1 cellular context compared by ENCODE assay signal in the genomic region with DNA sequence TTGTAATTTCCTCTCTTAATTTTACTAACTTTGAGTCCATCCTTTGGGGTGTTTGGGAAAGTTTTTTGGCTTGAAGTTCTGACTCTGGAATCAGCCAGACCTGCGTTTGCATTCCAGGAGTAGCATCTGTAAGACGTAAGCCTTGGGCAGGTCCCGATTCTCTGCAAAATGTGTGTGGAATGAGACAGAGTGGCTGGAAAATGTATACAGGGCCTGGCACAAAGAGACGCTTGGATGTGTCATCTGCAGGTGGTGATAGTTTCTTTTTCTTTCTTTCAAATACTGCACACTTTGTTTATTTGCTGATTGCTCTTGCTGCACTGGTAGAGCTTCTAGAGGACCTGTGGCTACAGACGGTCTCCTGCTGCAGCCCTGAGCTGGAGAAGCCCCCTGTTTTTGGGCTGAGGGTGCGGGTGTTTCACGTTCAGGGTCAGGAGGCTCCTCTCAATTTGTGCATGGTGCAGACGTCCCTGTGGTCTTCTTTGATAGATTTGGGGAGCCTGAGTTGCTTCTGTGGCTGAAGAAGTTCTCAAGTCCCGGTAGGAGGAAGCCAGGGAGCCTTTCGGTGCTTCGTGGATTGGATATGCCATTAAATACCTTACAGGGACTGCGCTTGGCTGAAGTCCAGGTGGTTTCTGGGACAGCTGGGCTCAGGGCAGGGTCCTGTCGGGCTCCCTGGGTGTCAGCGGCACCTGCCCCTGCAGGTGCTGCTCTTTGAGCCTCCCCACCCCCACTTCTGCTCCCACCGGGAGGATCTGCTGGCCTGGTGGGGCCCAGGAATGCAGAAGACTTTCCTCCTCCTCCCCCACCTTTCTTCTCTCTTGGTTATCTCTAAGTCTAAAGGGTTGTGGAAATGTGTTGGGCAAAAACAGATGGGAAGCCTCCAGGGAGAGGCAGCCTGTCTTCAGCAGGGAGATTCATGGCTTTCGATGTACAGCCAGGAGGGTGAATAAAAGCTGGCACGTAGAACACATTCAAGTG.
TF ChIP-seq lines count a peak whose summit lies in the region.

No MANE protein-coding gene starts in this region.

TF ChIP-seq in WTC11, 78 proteins besides CTCF, POLR2A, EP300 and RAD21:
- TF ChIP-seq ZNF219 (CRISPR knock-in tag; IDR thresholded peaks at IDR 0.05; ENCODE audit: borderline replicate concordance) (no peak), ZNF423 (CRISPR knock-in tag; IDR thresholded peaks at IDR 0.05) (peak; percentile 64), RELA (CRISPR knock-in tag; IDR thresholded peaks at IDR 0.05; ENCODE audit: borderline replicate concordance) (no peak)
